In the genomic region with DNA sequence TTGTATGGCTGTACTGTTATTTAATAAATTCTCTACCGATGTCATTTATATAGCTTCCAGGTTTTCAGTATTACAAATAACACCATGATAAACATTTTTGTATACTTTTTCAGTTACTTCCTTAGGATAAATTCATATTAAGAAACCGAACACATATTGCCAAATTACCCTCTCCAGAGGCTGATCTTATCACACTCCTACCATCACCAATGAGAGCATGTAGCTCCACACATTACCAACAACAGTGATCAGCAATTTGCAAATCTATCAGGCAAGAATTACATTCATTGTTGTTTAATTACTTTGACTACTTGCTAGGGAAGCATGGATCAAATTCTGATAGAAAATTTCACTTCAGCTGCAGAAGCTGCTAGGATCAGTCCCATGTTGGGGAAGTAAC, we compare ENCODE assay signal across 1 cellular context.
TF ChIP-seq lines count a peak whose summit lies in the region.

No MANE protein-coding gene starts in this region.

TF ChIP-seq in GM23338, 12 proteins besides CTCF, POLR2A, EP300 and RAD21:
- no peak for TF ChIP-seq POLR2AphosphoS5 (IDR thresholded peaks at IDR 0.05; ENCODE audit: low read depth)
- TF ChIP-seq STAT1 (IDR thresholded peaks at IDR 0.05; ENCODE audit: unreplicated experiment): no peak
- no peak for TF ChIP-seq EZH2phosphoT487 (IDR thresholded peaks at IDR 0.05; ENCODE audit: unreplicated experiment)
- TF ChIP-seq CREB1 (CRISPR knock-in tag; IDR thresholded peaks at IDR 0.05; ENCODE audit: low read depth): no peak
- TF ChIP-seq ZNF462 (CRISPR knock-in tag; IDR thresholded peaks at IDR 0.05): no peak
- TF ChIP-seq ETS1 (IDR thresholded peaks at IDR 0.05): no peak
- no peak for TF ChIP-seq ZNF114 (CRISPR knock-in tag; IDR thresholded peaks at IDR 0.05)
- TF ChIP-seq, protein P1, sequence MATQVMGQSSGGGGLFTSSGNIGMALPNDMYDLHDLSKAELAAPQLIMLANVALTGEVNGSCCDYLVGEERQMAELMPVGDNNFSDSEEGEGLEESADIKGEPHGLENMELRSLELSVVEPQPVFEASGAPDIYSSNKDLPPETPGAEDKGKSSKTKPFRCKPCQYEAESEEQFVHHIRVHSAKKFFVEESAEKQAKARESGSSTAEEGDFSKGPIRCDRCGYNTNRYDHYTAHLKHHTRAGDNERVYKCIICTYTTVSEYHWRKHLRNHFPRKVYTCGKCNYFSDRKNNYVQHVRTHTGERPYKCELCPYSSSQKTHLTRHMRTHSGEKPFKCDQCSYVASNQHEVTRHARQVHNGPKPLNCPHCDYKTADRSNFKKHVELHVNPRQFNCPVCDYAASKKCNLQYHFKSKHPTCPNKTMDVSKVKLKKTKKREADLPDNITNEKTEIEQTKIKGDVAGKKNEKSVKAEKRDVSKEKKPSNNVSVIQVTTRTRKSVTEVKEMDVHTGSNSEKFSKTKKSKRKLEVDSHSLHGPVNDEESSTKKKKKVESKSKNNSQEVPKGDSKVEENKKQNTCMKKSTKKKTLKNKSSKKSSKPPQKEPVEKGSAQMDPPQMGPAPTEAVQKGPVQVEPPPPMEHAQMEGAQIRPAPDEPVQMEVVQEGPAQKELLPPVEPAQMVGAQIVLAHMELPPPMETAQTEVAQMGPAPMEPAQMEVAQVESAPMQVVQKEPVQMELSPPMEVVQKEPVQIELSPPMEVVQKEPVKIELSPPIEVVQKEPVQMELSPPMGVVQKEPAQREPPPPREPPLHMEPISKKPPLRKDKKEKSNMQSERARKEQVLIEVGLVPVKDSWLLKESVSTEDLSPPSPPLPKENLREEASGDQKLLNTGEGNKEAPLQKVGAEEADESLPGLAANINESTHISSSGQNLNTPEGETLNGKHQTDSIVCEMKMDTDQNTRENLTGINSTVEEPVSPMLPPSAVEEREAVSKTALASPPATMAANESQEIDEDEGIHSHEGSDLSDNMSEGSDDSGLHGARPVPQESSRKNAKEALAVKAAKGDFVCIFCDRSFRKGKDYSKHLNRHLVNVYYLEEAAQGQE (IDR thresholded peaks at IDR 0.05; ENCODE audit: unreplicated experiment): no peak
- TF ChIP-seq NANOG (IDR thresholded peaks at IDR 0.05; ENCODE audit: borderline replicate concordance): no peak
TF ChIP-seq in GM23338: peak in this region for 0.
